Comparison of ENCODE assay signal across 23 cellular contexts in genomic region chr22:47011131-47011854, GRCh38.
"Had no signal": no experiment of that assay in that cellular context is flagged by ENCODE, and none has a peak within 500 bp of the region (broad histone marks: within the 10 kb centered on the region; RNA-seq: fewer than 3 reads in every experiment).

No MANE protein-coding gene starts in this region.

- H3K4me1 ChIP-seq: body of pancreas, gastrocnemius medialis, uterus had no signal

- H3K27me3 Mint-ChIP-seq: activated B cell treated with CpG ODN at 0.5 μM for 24 hours; activated naive CD8-positive, alpha-beta T cell; natural killer cell treated with Interleukin-12 subunit alpha and Interleukin-12 subunit beta and Interleukin-15 and Interleukin-18, amount 100 ng/mL, for 72 hours; T-cell had no signal

- H3K9me3 Mint-ChIP-seq: activated B cell treated with CpG ODN at 0.5 μM for 24 hours; activated T-helper 1 cell treated with anti-CD3 and anti-CD28 coated beads, Interleukin-12 subunit alpha, Interleukin-12 subunit beta, Interleukin-2, Interleukin-4 antibody, amounts not matched to agents 30 ng/mL and 10 ng/mL and 1 ng/mL, durations not matched to agents 14 hours and 24 hours and 36 hours; natural killer cell treated with Interleukin-12 subunit alpha and Interleukin-12 subunit beta and Interleukin-15 and Interleukin-18, amount 100 ng/mL, for 72 hours; T-cell had no signal

- H3K36me3 Mint-ChIP-seq: activated naive CD8-positive, alpha-beta T cell; natural killer cell treated with Interleukin-12 subunit alpha and Interleukin-12 subunit beta and Interleukin-15 and Interleukin-18, amount 100 ng/mL, for 72 hours had no signal

- FAIRE-seq: keratinocyte had no signal

- DNase-seq: activated B cell treated with CpG ODN at 0.5 μM for 24 hours; activated CD4-positive, alpha-beta T cell treated with anti-CD3 and anti-CD28 coated beads for 48 hours; activated CD8-positive, alpha-beta memory T cell treated with anti-CD3 and anti-CD28 coated beads, Interleukin-2, amount 50 U/mL, for 48 hours; activated CD8-positive, alpha-beta T cell treated with anti-CD3 and anti-CD28 coated beads, Interleukin-2, amount 10 ng/mL, durations not matched to agents 7 days and 5 days; activated gamma-delta T cell treated with Interleukin-2 at 50 U/mL for 16 hours; body of pancreas; dermis blood vessel endothelial cell; effector memory CD4-positive, alpha-beta T cell; gastrocnemius medialis; retina; stimulated activated CD4-positive, alpha-beta T cell treated with anti-CD3 and anti-CD28 coated beads, Interleukin-12 subunit alpha, Interleukin-12 subunit beta, amount 100 ng/mL, for 4 hours; stimulated activated CD4-positive, alpha-beta T cell treated with anti-CD3 and anti-CD28 coated beads, Interleukin-1b, Interleukin-23, amount 100 ng/mL, for 48 hours; stimulated activated naive CD4-positive, alpha-beta T cell treated with Interleukin-2 at 50 U/mL for 16 hours; T-cell; T-helper 9 cell; thyroid gland; uterus had no signal

- H3K4me3 ChIP-seq: body of pancreas, gastrocnemius medialis, lung, thyroid gland, uterus had no signal

- ATAC-seq: activated CD8-positive, alpha-beta T cell treated with anti-CD3 and anti-CD28 coated beads, Interleukin-2, amount 10 ng/mL, durations not matched to agents 7 days and 5 days; body of pancreas; gastrocnemius medialis; left lobe of liver; natural killer cell treated with Interleukin-12 subunit alpha and Interleukin-12 subunit beta and Interleukin-15 and Interleukin-18, amount 100 ng/mL, for 72 hours; T-cell had no signal

- H3K27ac ChIP-seq: body of pancreas, gastrocnemius medialis, thyroid gland, uterus had no signal

- H3K36me3 ChIP-seq: gastrocnemius medialis, thyroid gland, uterus had no signal

- H3K27me3 ChIP-seq: body of pancreas, gastrocnemius medialis, thyroid gland, uterus had no signal

- H3K4me3 Mint-ChIP-seq: activated B cell treated with CpG ODN at 0.5 μM for 24 hours; activated CD8-positive, alpha-beta T cell treated with anti-CD3 and anti-CD28 coated beads, Interleukin-2, amount 10 ng/mL, durations not matched to agents 7 days and 5 days; activated naive CD8-positive, alpha-beta T cell; activated T-helper 1 cell treated with anti-CD3 and anti-CD28 coated beads, Interleukin-12 subunit alpha, Interleukin-12 subunit beta, Interleukin-2, Interleukin-4 antibody, amounts not matched to agents 30 ng/mL and 10 ng/mL and 1 ng/mL, durations not matched to agents 14 hours and 24 hours and 36 hours; natural killer cell treated with Interleukin-12 subunit alpha and Interleukin-12 subunit beta and Interleukin-15 and Interleukin-18, amount 100 ng/mL, for 72 hours; T-cell had no signal

- H3K27ac Mint-ChIP-seq: activated B cell treated with CpG ODN at 0.5 μM for 24 hours; activated CD8-positive, alpha-beta T cell treated with anti-CD3 and anti-CD28 coated beads, Interleukin-2, amount 10 ng/mL, durations not matched to agents 7 days and 5 days; activated naive CD8-positive, alpha-beta T cell; activated T-helper 1 cell treated with anti-CD3 and anti-CD28 coated beads, Interleukin-12 subunit alpha, Interleukin-12 subunit beta, Interleukin-2, Interleukin-4 antibody, amounts not matched to agents 30 ng/mL and 10 ng/mL and 1 ng/mL, durations not matched to agents 14 hours and 24 hours and 36 hours; natural killer cell treated with Interleukin-12 subunit alpha and Interleukin-12 subunit beta and Interleukin-15 and Interleukin-18, amount 100 ng/mL, for 72 hours; T-cell had no signal

- H3K9me3 ChIP-seq: body of pancreas, gastrocnemius medialis, thyroid gland, uterus had no signal
